Comparison of ENCODE assay signal across 8 cellular contexts in genomic region chr22:31107206-31108118, GRCh38. TPM values are rescaled to one million over a fixed set of nuclear protein-coding genes. Genes with fewer than 3 reads are reported as not detected.
DNase-seq lines count a peak whose midpoint lies in the region; ATAC-seq and TF ChIP-seq lines count a peak whose summit lies in the region.

SELENOM (minus strand) TSS chr22:31107568; CDS start chr22:31107505, 63 bp downstream.

- H3K4me1 Mint-ChIP-seq in activated naive CD4-positive, alpha-beta T cell treated with anti-CD3 and anti-CD28 coated beads, Interleukin-2, amount 10 ng/mL, durations not matched to agents 7 days and 5 days, result peaks cover 16% of the 10 kb centered on the region

- peak within 1 kb of the TSS; percentile 79 for H3K9ac ChIP-seq in Karpas-422 (ENCODE audit: low read length)

- H3K4me1 ChIP-seq in Karpas-422 (ENCODE audit: low read length) (peaks cover 14% of the 10 kb centered on the region), SJSA1 (replicated peaks) (peaks cover 26% of the 10 kb centered on the region), gastroesophageal sphincter (peaks cover 5 to 52% (median 30%) of the 10 kb centered on the region in 3 donors)

- ATAC-seq in GM21723 (IDR thresholded peaks at IDR 0.05; ENCODE audit: unreplicated experiment) (peak; percentile 82), gastroesophageal sphincter (peak; percentile 93)

- H3K36me3 ChIP-seq in Karpas-422 (ENCODE audit: insufficient read depth, low read length), result no peaks in the 10 kb centered on the region
- peaks cover 48% of the 10 kb centered on the region for H3K36me3 ChIP-seq in SJSA1
- H3K36me3 ChIP-seq in gastroesophageal sphincter, result peaks cover 0 to 31% of the 10 kb centered on the region in 2 donors

- H3K4me2 ChIP-seq in Karpas-422 (ENCODE audit: low read depth, low read length, poor library complexity, severe bottlenecking), result peak within 1 kb of the TSS; percentile 96

- DNase-seq in DMS53 treated with DMSO at 0.1 percent for 48 hours (lab: John Stamatoyannopoulos, UW; ENCODE audit: unreplicated experiment), result peak; percentile 71
- peak; percentile 96 for DNase-seq in Karpas-422
- peak; percentile 97 to 99 for DNase-seq in SJSA1 (ENCODE audit: low read depth in 1 of 2, low spot score in 2 of 2)
- DNase-seq in activated naive CD4-positive, alpha-beta T cell treated with anti-CD3 and anti-CD28 coated beads, Interleukin-2, amount 10 ng/mL, durations not matched to agents 7 days and 5 days, result peak; percentile 94
- peak; percentile 93 for DNase-seq in non-pigmented ciliary epithelial cell (ENCODE audit: low read depth)
- peak; percentile 37 to 96 (median 79) for DNase-seq in substantia nigra (lab: John Stamatoyannopoulos, UW)

- no peaks in the 10 kb centered on the region for H3K9me2 ChIP-seq in Karpas-422 (replicated peaks; ENCODE audit: insufficient read depth, low read length)

- peak; percentile 95 to 96 for TF ChIP-seq POLR2A in gastroesophageal sphincter (IDR thresholded peaks at IDR 0.05)

- no peaks in the 10 kb centered on the region for H3K36me3 Mint-ChIP-seq in activated naive CD4-positive, alpha-beta T cell treated with anti-CD3 and anti-CD28 coated beads, Interleukin-2, amount 10 ng/mL, durations not matched to agents 7 days and 5 days

- H3K27ac ChIP-seq in Karpas-422 (ENCODE audit: low read length) (no peak within 1 kb of the TSS), SJSA1 (peak within 1 kb of the TSS; percentile 84), gastroesophageal sphincter (peak within 1 kb of the TSS; percentile 97 to 100 (median 99)), substantia nigra (ENCODE audit: low read depth, low read length, poor library complexity, severe bottlenecking) (peak within 1 kb of the TSS; percentile 76)

- CTCF ChIA-PET in activated naive CD4-positive, alpha-beta T cell treated with anti-CD3 and anti-CD28 coated beads, Interleukin-2, amount 10 ng/mL, durations not matched to agents 7 days and 5 days (lab: Charles Lee), result interaction anchor here (0.5 to 3.3 kb wide), 27 partner anchors 11 to 1579 kb away, joined by 3 to 13 read pairs (median 4); partner anchors contain the start of genes LIMK2, PIK3IP1 and RNF185

- H3K27ac Mint-ChIP-seq in activated naive CD4-positive, alpha-beta T cell treated with anti-CD3 and anti-CD28 coated beads, Interleukin-2, amount 10 ng/mL, durations not matched to agents 7 days and 5 days, result no peak within 1 kb of the TSS

- H3K27me3 Mint-ChIP-seq in activated naive CD4-positive, alpha-beta T cell treated with anti-CD3 and anti-CD28 coated beads, Interleukin-2, amount 10 ng/mL, durations not matched to agents 7 days and 5 days, result peaks cover 24% of the 10 kb centered on the region

- H3K27me3 ChIP-seq in Karpas-422 (ENCODE audit: low read length) (no peaks in the 10 kb centered on the region), SJSA1 (replicated peaks) (no peaks in the 10 kb centered on the region), gastroesophageal sphincter (no peaks in the 10 kb centered on the region)

- peak within 1 kb of the TSS; percentile 79 for H3K4me3 Mint-ChIP-seq in activated naive CD4-positive, alpha-beta T cell treated with anti-CD3 and anti-CD28 coated beads, Interleukin-2, amount 10 ng/mL, durations not matched to agents 7 days and 5 days

- TF ChIP-seq EP300 in gastroesophageal sphincter (IDR thresholded peaks at IDR 0.05), result no peak

- H3K9me3 Mint-ChIP-seq in activated naive CD4-positive, alpha-beta T cell treated with anti-CD3 and anti-CD28 coated beads, Interleukin-2, amount 10 ng/mL, durations not matched to agents 7 days and 5 days, result no peaks in the 10 kb centered on the region

- H2AFZ ChIP-seq in Karpas-422 (ENCODE audit: low read length), result peak within 1 kb of the TSS; percentile 82; the same call in 1 of the 2 replicates

- H3K79me2 ChIP-seq in Karpas-422 (ENCODE audit: low read length), result no peaks in the 10 kb centered on the region

- H3K9me3 ChIP-seq in Karpas-422 (ENCODE audit: low read length) (no peaks in the 10 kb centered on the region), SJSA1 (replicated peaks) (0 out of 2 replicates have a peak, but pooled peaks cover 1% of the 10 kb centered on the region), gastroesophageal sphincter (no peaks in the 10 kb centered on the region)

- no peaks in the 10 kb centered on the region for H4K20me1 ChIP-seq in Karpas-422 (ENCODE audit: insufficient read depth, low read depth, low read length)

- TF ChIP-seq CTCF in gastroesophageal sphincter (IDR thresholded peaks at IDR 0.05), result peak in 3 of 4 experiments; percentile 93 to 98 (median 98)

- peak within 1 kb of the TSS; percentile 78 for H3K4me3 ChIP-seq in Karpas-422 (ENCODE audit: low read length)
- H3K4me3 ChIP-seq in SJSA1, result peak within 1 kb of the TSS; percentile 87
- H3K4me3 ChIP-seq in gastroesophageal sphincter, result peak within 1 kb of the TSS; percentile 92 to 96

- 0 to 3% methylated on average over 7 to 9 of the region's 70 CpGs for WGBS in gastroesophageal sphincter (ENCODE audit: low coverage in 1 of 2), 2 donors

RNA-seq across cellular contexts. Expression of gene SELENOM, which starts in this region (rescaled TPM):
- total RNA-seq in Karpas-422 (2014; rRNA removed; shearing (Covaris generic); ENCODE audit: low replicate concordance), result 11.1 and 18.5 TPM in 2 replicates
- 373 and 601 TPM in 2 replicates for total RNA-seq in SJSA1 (2014; rRNA removed; shearing (Covaris generic))
- total RNA-seq in gastroesophageal sphincter, result 1,000 to 10,000 TPM in 3 of 4 donors, 100 to 1,000 TPM in 1; 941 to 2,300 (median 1,432) TPM

Comparison
In these comparisons a context has a peak if more than half of its experiments do, and no peak if none do; other contexts are left out.
1. RNA of gene SELENOM (total RNA-seq): 941 to 2,300 TPM in gastroesophageal sphincter and 373 to 601 TPM in SJSA1; 11.1 to 18.5 TPM in Karpas-422; every median in the first group is over 10 times any median in the second.
2. Peak in every context shown above with its lines, with median percentiles within 50 percentile points of each other: DNase-seq and H3K4me3 ChIP-seq.